Comparison of ENCODE assay signal across 8 cellular contexts in the genomic region with DNA sequence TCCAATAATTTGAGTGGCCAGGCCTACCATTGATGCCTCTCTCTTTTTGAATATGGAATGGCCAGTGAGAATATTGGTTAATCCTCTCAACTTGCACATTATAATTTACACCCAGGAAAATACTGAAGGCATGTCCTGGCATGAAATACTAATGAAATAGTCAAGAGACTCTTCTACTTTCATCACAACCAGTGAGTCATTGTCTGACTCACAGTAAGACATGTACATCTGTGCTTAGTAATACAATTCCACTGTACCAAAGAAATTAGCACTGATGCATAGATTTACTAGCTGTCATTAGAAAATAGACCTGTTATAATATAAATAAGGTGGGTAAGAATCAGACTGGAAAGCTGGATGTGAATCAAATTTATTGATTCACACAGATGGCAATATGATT. TPM values are rescaled to one million over a fixed set of nuclear protein-coding genes. Genes with fewer than 3 reads are reported as not detected.
DNase-seq lines count a peak whose midpoint lies in the region; ATAC-seq and TF ChIP-seq lines count a peak whose summit lies in the region.

No MANE protein-coding gene starts in this region.

- H3K36me3 ChIP-seq in RWPE2 (ENCODE audit: low read depth) (no peaks in the 10 kb centered on the region), neuronal stem cell (replicated peaks in 1 of 2; ENCODE audit: control insufficient read depth in 2 of 2, insufficient read depth in 2 of 2, low read length in 2 of 2) (no peaks in the 10 kb centered on the region)

- H3K4me3 ChIP-seq in RWPE2 (ENCODE audit: severe bottlenecking), result no peak overlapping the region
- H3K4me3 ChIP-seq in neuronal stem cell (ENCODE audit: low read length in 2 of 2), result no peak overlapping the region

- H3K27me3 ChIP-seq in RWPE2 (ENCODE audit: insufficient read depth, poor library complexity, severe bottlenecking) (no peaks in the 10 kb centered on the region), neuronal stem cell (ENCODE audit: control insufficient read depth in 3 of 3, insufficient read depth in 3 of 3, low read depth in 1 of 3, low read length in 3 of 3) (no peaks in the 10 kb centered on the region)

- no peaks in the 10 kb centered on the region for H3K79me1 ChIP-seq in neuronal stem cell (ENCODE audit: low read depth, low read length)

- peak overlapping the region; percentile 44 for H3K27ac ChIP-seq in RWPE2 (ENCODE audit: poor library complexity, severe bottlenecking)
- H3K27ac ChIP-seq in neuronal stem cell (replicated peaks; ENCODE audit: low read length), result no peak overlapping the region

- H3K4me1 ChIP-seq in RWPE2 (ENCODE audit: insufficient read depth, poor library complexity, severe bottlenecking) (peaks cover 20% of the 10 kb centered on the region), neuronal stem cell (ENCODE audit: control insufficient read depth in 2 of 2, insufficient read depth in 1 of 2, low read depth in 1 of 2, low read length in 2 of 2) (no peaks in the 10 kb centered on the region)

- H2AK5ac ChIP-seq in neuronal stem cell (ENCODE audit: low read depth, low read length), result no peak overlapping the region

- H4K91ac ChIP-seq in neuronal stem cell (ENCODE audit: low read depth, low read length, poor library complexity), result no peak overlapping the region

- no peak overlapping the region for H2BK12ac ChIP-seq in neuronal stem cell (ENCODE audit: low read length)

- H4K8ac ChIP-seq in neuronal stem cell (ENCODE audit: low read depth, low read length), result no peak overlapping the region

- H2BK15ac ChIP-seq in neuronal stem cell (ENCODE audit: low read length), result no peak overlapping the region

- H3K9ac ChIP-seq in neuronal stem cell (ENCODE audit: low read depth, low read length, poor library complexity), result no peak overlapping the region

- H3K4me2 ChIP-seq in neuronal stem cell (ENCODE audit: insufficient read depth, low read length, poor library complexity, severe bottlenecking), result no peak overlapping the region

- no peak for DNase-seq in RWPE2 (ENCODE audit: low spot score)
- no peak for DNase-seq in neuronal stem cell (ENCODE audit: low spot score)
- DNase-seq in NCI-H1694 (lab: John Stamatoyannopoulos, UW), result no peak
- no peak for DNase-seq in Kasumi-1 (lab: John Stamatoyannopoulos, UW)
- DNase-seq in NCI-H1092 treated with DMSO at 0.1 percent for 48 hours (lab: John Stamatoyannopoulos, UW), result no peak
- DNase-seq in activated CD8-positive, alpha-beta memory T cell treated with anti-CD3 and anti-CD28 coated beads, Interleukin-2, amount 50 U/mL, for 48 hours, result no peak

- H2AFZ ChIP-seq in neuronal stem cell (ENCODE audit: low read length), result peak overlapping the region; percentile 13

- no peak overlapping the region for H2BK5ac ChIP-seq in neuronal stem cell (ENCODE audit: low read length)

- H3K9me3 ChIP-seq in RWPE2 (ENCODE audit: severe bottlenecking) (no peaks in the 10 kb centered on the region), neuronal stem cell (replicated peaks in 1 of 2; ENCODE audit: control insufficient read depth in 2 of 2, insufficient read depth in 1 of 2, low read depth in 1 of 2, low read length in 2 of 2) (no peaks in the 10 kb centered on the region)

- H3K4ac ChIP-seq in neuronal stem cell (ENCODE audit: low read length), result no peak overlapping the region

- H3K14ac ChIP-seq in neuronal stem cell (ENCODE audit: low read length), result no peak overlapping the region

- no peak for TF ChIP-seq CTCF in RWPE2 (IDR thresholded peaks at IDR 0.05; ENCODE audit: poor library complexity, severe bottlenecking)

- no peak overlapping the region for H2BK120ac ChIP-seq in neuronal stem cell (ENCODE audit: low read depth, low read length)

- no peak overlapping the region for H3K18ac ChIP-seq in neuronal stem cell (ENCODE audit: low read length)

- H3K23ac ChIP-seq in neuronal stem cell (ENCODE audit: low read depth, low read length, poor library complexity), result no peak overlapping the region

- peak; percentile 90 for ATAC-seq in GM18861 (IDR thresholded peaks at IDR 0.05; ENCODE audit: unreplicated experiment)
- ATAC-seq in HG03064 (IDR thresholded peaks at IDR 0.05; ENCODE audit: low read depth, unreplicated experiment), result peak; percentile 87
- ATAC-seq in RWPE2 (ENCODE audit: low read depth), result peak; percentile 100

RNA-seq across cellular contexts. Expression of a gene that starts 31.6 kb away (rescaled TPM):
- not detected for polyA plus RNA-seq in neuronal stem cell (2013, experiment 1 of 2)
- polyA plus RNA-seq in neuronal stem cell (2013, experiment 2 of 2), result not detected
